1 cellular context compared by ENCODE assay signal in the genomic region with DNA sequence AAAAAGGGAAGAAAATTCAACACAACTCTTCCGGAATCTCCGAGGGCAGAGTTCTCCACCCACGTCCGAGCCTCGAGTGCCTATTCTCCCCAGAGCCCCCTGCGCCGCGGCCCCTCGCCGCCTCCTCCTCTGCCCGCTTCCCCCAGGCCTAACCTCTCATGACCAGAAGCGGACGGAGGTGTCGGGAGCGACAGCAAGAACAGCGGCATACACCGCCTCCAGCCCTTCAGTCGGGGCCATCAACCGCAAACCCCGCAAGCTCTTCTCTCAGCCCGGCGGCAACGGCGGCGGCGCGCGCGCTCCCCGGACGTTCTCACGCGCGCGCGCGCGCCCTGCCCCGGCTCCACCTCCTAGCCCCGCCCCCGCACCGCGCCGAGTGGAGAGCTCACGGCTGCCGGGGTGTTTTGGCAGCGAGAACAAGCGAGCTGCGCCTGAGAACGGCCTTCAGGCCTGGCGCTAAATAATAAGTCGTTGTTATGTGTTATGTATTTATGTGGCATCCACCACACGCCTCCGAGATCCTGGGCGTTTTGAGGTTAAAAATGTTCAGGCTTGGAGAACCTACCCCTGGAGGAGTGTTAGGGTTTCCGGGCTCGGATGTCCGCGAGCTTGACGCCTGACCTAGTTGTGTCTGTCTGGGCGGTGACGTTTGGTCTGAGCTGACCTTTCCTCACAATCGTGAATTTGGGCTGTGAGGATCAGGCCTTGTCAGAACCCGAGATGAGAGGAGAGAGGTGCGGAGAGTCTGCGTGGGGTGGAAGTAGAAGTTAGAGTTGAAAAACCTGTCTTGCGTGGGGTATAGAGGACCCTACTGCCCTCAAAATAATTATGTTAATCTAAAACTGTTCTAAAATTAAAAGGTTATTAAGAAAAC.
TF ChIP-seq lines count a peak whose summit lies in the region.

A gene with protein sequence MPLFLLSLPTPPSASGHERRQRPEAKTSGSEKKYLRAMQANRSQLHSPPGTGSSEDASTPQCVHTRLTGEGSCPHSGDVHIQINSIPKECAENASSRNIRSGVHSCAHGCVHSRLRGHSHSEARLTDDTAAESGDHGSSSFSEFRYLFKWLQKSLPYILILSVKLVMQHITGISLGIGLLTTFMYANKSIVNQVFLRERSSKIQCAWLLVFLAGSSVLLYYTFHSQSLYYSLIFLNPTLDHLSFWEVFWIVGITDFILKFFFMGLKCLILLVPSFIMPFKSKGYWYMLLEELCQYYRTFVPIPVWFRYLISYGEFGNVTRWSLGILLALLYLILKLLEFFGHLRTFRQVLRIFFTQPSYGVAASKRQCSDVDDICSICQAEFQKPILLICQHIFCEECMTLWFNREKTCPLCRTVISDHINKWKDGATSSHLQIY (minus strand): TSS at position 286 of the 874 bp plus-strand sequence. CDS start 77 bp downstream, at position 209.

TF ChIP-seq in endothelial cell of umbilical vein, 7 proteins besides CTCF, POLR2A, EP300 and RAD21 (continued from another document):
- TF ChIP-seq EZH2 (IDR thresholded peaks at IDR 0.05; ENCODE audit: borderline replicate concordance, low read depth, low read length, severe bottlenecking): no peak
TF ChIP-seq in endothelial cell of umbilical vein: peak in this region for 1.
